In the genomic region with DNA sequence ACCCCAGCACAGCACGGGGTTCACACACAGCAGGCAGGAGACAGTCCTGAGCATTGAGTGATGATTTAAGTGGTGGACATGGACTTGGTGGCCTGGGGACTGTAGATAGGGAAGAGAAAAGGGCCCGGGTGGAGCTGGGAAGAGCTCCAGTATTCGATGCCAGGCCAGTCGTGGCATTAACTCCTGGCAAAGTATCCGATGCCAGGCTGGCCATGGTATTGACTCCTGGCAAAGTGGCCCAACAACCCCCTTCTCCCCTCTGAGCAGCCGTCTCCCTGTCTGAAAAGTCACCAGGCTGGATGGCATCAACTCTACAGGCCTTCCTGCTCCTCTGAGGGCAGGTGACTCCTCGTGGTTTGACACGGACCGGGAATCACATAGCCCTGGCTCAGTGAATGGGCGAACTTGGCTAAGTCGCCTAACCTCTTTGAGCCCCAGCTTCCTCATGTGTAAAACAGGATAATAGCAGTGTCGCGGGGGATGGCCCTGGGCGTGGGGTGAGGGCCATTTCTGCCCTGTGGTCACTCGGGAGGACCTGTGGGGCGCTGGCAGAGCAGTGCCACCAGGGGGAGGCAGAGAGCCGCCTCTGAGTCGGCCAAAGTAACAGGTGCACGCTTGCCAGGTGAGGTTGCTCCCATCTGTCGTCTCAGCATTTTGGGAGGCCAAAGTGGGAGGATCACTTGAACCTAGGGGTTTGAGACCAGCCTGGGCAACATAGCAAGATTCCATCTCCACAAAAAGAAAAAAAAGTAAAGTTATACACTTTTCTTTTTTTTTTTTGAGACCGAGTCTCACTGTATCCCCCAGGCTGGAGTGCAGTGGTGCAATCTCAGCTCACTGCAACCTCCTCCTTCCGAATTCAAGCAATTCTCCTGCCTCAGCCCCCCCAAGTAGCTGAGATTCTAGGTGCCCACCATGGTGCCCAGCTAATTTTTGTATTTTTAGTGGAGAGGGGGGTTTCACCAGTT, we compare ENCODE assay signal across 8 cellular contexts. TPM values are rescaled to one million over a fixed set of nuclear protein-coding genes. Genes with fewer than 3 reads are reported as not detected.
DNase-seq lines count a peak whose midpoint lies in the region; ATAC-seq, FAIRE-seq and TF ChIP-seq lines count a peak whose summit lies in the region.

No MANE protein-coding gene starts in this region.

- peaks cover 9% of the 10 kb centered on the region for H3K4me1 ChIP-seq in A549

- no peak for FAIRE-seq in A549 (lab: Jason Lieb, UNC)

- no peak overlapping the region for H3K4me2 ChIP-seq in A549

- H3K4me3 Mint-ChIP-seq in nephron: no peak overlapping the region
- H3K4me3 Mint-ChIP-seq in stimulated activated naive CD8-positive, alpha-beta T cell treated with anti-CD3 and anti-CD28 coated beads, Interleukin-15, amount 100 ng/mL, for 72 hours: no peak overlapping the region

- POLR2A ChIA-PET in A549 (lab: Yijun Ruan, JAX): no interaction called here

- no peak overlapping the region for H3K27ac Mint-ChIP-seq in nephron
- peak overlapping the region in 1 of 2 donors; percentile 19 for H3K27ac Mint-ChIP-seq in stimulated activated naive CD8-positive, alpha-beta T cell treated with anti-CD3 and anti-CD28 coated beads, Interleukin-15, amount 100 ng/mL, for 72 hours

- ATAC-seq in A549 (peak; percentile 35 to 58; a peak in 4 of 6 replicates), esophagus mucosa (peak; percentile 42), HG02973 (IDR thresholded peaks at IDR 0.05; ENCODE audit: unreplicated experiment) (no peak)
- ATAC-seq in stimulated activated naive CD8-positive, alpha-beta T cell treated with anti-CD3 and anti-CD28 coated beads, Interleukin-15, amount 100 ng/mL, for 72 hours: peak; percentile 55

- H3K4me1 Mint-ChIP-seq in nephron: peaks cover 5% of the 10 kb centered on the region
- H3K4me1 Mint-ChIP-seq in stimulated activated naive CD8-positive, alpha-beta T cell treated with anti-CD3 and anti-CD28 coated beads, Interleukin-15, amount 100 ng/mL, for 72 hours: peaks cover 13% of the 10 kb centered on the region

- DNase-seq in A549 (ENCODE audit: low read depth in 1 of 2, low spot score in 1 of 2) (peak; percentile 54 to 57), GM19238 (ENCODE audit: insufficient read length, low spot score) (peak; percentile 67), NOMO-1 treated with dmso at 0.1 percent for 144 hours (lab: John Stamatoyannopoulos, UW; ENCODE audit: unreplicated experiment) (peak; percentile 17), activated T-cell treated with anti-CD3 and anti-CD28 coated beads for 4 hours (peak; percentile 70)
- DNase-seq in stimulated activated naive CD8-positive, alpha-beta T cell treated with anti-CD3 and anti-CD28 coated beads, Interleukin-15, amount 100 ng/mL, for 72 hours: peak; percentile 68 to 74

- H3K27me3 Mint-ChIP-seq in nephron (ENCODE audit: low read depth): no peaks in the 10 kb centered on the region
- H3K27me3 Mint-ChIP-seq in stimulated activated naive CD8-positive, alpha-beta T cell treated with anti-CD3 and anti-CD28 coated beads, Interleukin-15, amount 100 ng/mL, for 72 hours: no peaks in the 10 kb centered on the region

- WGBS in A549 (ENCODE audit: missing lambda C conversion rate): 29% methylated on average over 20 of the region's 22 CpGs

- H3K9me3 Mint-ChIP-seq in nephron: no peaks in the 10 kb centered on the region
- H3K9me3 Mint-ChIP-seq in stimulated activated naive CD8-positive, alpha-beta T cell treated with anti-CD3 and anti-CD28 coated beads, Interleukin-15, amount 100 ng/mL, for 72 hours: no peaks in the 10 kb centered on the region

- no peaks in the 10 kb centered on the region for H3K36me3 Mint-ChIP-seq in nephron (ENCODE audit: low read depth)

- CTCF ChIA-PET in A549 (lab: Yijun Ruan, JAX): interaction anchor here (0.6 to 9.1 kb wide), 65 partner anchors 8 to 241 kb away, joined by 3 to 776 read pairs (median 5); no protein-coding TSS in a partner anchor

- no peak for TF ChIP-seq POLR2A in A549 (IDR thresholded peaks at IDR 0.05; ENCODE audit: low read length)

- H3K9me3 ChIP-seq in A549: no peaks in the 10 kb centered on the region

- no peak overlapping the region for H3K27ac ChIP-seq in A549

- H3K4me3 ChIP-seq in A549: no peak overlapping the region

- TF ChIP-seq EP300 in A549 (IDR thresholded peaks at IDR 0.05): no peak

- TF ChIP-seq RAD21 in A549 (conservative IDR thresholded peaks at IDR 0.05 in 1 of 2, IDR thresholded peaks at IDR 0.05 in 1 of 2): peak; percentile 98

- TF ChIP-seq CTCF in A549 (IDR thresholded peaks at IDR 0.05) (peak; percentile 96), nephron (IDR thresholded peaks at IDR 0.05; ENCODE audit: unreplicated experiment in 3 of 3) (peak; percentile 99 to 100 (median 99))

TF ChIP-seq in A549, 52 proteins besides CTCF, POLR2A, EP300 and RAD21:
- TF ChIP-seq, protein P1, sequence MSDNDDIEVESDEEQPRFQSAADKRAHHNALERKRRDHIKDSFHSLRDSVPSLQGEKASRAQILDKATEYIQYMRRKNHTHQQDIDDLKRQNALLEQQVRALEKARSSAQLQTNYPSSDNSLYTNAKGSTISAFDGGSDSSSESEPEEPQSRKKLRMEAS (IDR thresholded peaks at IDR 0.05): peak; percentile 41; the same call in 1 of the 2 replicates
- peak; percentile 71 for TF ChIP-seq MAFK (IDR thresholded peaks at IDR 0.05; ENCODE audit: partially characterized antibody)
- peak; percentile 100 for TF ChIP-seq SMC3 (IDR thresholded peaks at IDR 0.05)
- TF ChIP-seq CBX8 (IDR thresholded peaks at IDR 0.05): no peak

RNA-seq across cellular contexts. Expression of gene SEC16A, which starts 5.7 kb away (rescaled TPM):
- polyA plus RNA-seq in A549 (2011; rRNA removed): 24.2 and 32.3 TPM in 2 replicates
- polyA plus RNA-seq in A549 (2012; cell fraction: cytosol; rRNA removed): 26.8 and 30.0 TPM in 2 replicates
- polyA plus RNA-seq in A549 (2012; cell fraction: nucleus; rRNA removed): 90.6 and 117 TPM in 2 replicates
- polyA plus RNA-seq in A549 (2017; fragmentation: RNase III; extraction: RNeasy Plus Mini Kit Qiagen cat#74134 plus additional on column Dnase treatment): 35.7 to 41.5 TPM (median 38.0 TPM) in 3 replicates
- 34.0 and 47.0 TPM in 2 replicates for polyA minus RNA-seq in A549 (2011; rRNA and poly(A)+ RNA removed)
- 32.0 TPM for total RNA-seq in esophagus mucosa

RNA-seq across cellular contexts. Expression of gene INPP5E, which starts 48.9 kb away (rescaled TPM):
- polyA plus RNA-seq in A549 (2011; rRNA removed) (5.2 and 5.8 TPM in 2 replicates), A549 (2017; fragmentation: RNase III; extraction: RNeasy Plus Mini Kit Qiagen cat#74134 plus additional on column Dnase treatment) (9.8 to 12.4 TPM (median 11.2 TPM) in 3 replicates)
- polyA plus RNA-seq in A549 (2012; cell fraction: cytosol; rRNA removed): 12.2 and 16.8 TPM in 2 replicates
- polyA plus RNA-seq in A549 (2012; cell fraction: nucleus; rRNA removed): 50.3 and 55.0 TPM in 2 replicates
- polyA minus RNA-seq in A549 (2011; rRNA and poly(A)+ RNA removed): 4.5 TPM in 2 replicates
- total RNA-seq in esophagus mucosa: 5.7 TPM

RNA-seq across cellular contexts. Expression of gene NOTCH1, which starts 57.3 kb away (rescaled TPM):
- polyA plus RNA-seq in A549 (2011; rRNA removed) (0.88 and 1.2 TPM in 2 replicates), A549 (2017; fragmentation: RNase III; extraction: RNeasy Plus Mini Kit Qiagen cat#74134 plus additional on column Dnase treatment) (4.6 to 6.4 TPM (median 5.7 TPM) in 3 replicates)
- 2.6 and 3.9 TPM in 2 replicates for polyA plus RNA-seq in A549 (2012; cell fraction: cytosol; rRNA removed)
- 15.6 and 21.6 TPM in 2 replicates for polyA plus RNA-seq in A549 (2012; cell fraction: nucleus; rRNA removed)
- polyA minus RNA-seq in A549 (2011; rRNA and poly(A)+ RNA removed): 1.7 and 2.4 TPM in 2 replicates
- 30.6 TPM for total RNA-seq in esophagus mucosa

Comparison
In these comparisons a context has a peak if more than half of its experiments do, and no peak if none do; other contexts are left out.
1. DNase-seq: peak in every context shown above with its lines; median percentile 71 in stimulated activated naive CD8-positive, alpha-beta T cell treated with anti-CD3 and anti-CD28 coated beads, Interleukin-15, amount 100 ng/mL, for 72 hours; 70 in activated T-cell treated with anti-CD3 and anti-CD28 coated beads for 4 hours; 67 in GM19238; 56 in A549; 17 in NOMO-1 treated with dmso at 0.1 percent for 144 hours.